In genomic region chr17:44910231-44911106, GRCh38 we compare ENCODE assay signal across 14 cellular contexts. TPM values are rescaled to one million over a fixed set of nuclear protein-coding genes. Genes with fewer than 3 reads are reported as not detected.
A peak's percentile ranks its signal among the peaks of the same experiment; 100 is the strongest.
DNase-seq lines count a peak whose midpoint lies in the region; ATAC-seq and TF ChIP-seq lines count a peak whose summit lies in the region.
"Had no signal": no experiment of that assay in that cellular context is flagged by ENCODE, and none has a peak within 500 bp of the region (broad histone marks: within the 10 kb centered on the region; RNA-seq: fewer than 3 reads in every experiment).

No MANE protein-coding gene starts in this region.

- H3K4me1 Mint-ChIP-seq in CD4-positive, alpha-beta T cell (ENCODE audit: low read depth) = no peaks in the 10 kb centered on the region
- peaks cover 45% of the 10 kb centered on the region for H3K4me1 Mint-ChIP-seq in HFFc6 (ENCODE audit: low read depth)
- H3K4me1 Mint-ChIP-seq in naive thymus-derived CD8-positive, alpha-beta T cell = peaks cover 7 to 12% (median 8%) of the 10 kb centered on the region in 4 donors
- H3K4me1 Mint-ChIP-seq: central memory CD8-positive, alpha-beta T cell had no signal

- peaks cover 0 to 11% (median 5%) of the 10 kb centered on the region in 3 donors for H3K4me1 ChIP-seq in gastroesophageal sphincter

- no peak for TF ChIP-seq POLR2A in gastroesophageal sphincter (IDR thresholded peaks at IDR 0.05)

- TF ChIP-seq EP300 in gastroesophageal sphincter (IDR thresholded peaks at IDR 0.05) = no peak

- no peaks in the 10 kb centered on the region for H3K9me3 Mint-ChIP-seq in CD4-positive, alpha-beta T cell
- no peaks in the 10 kb centered on the region for H3K9me3 Mint-ChIP-seq in HFFc6
- H3K9me3 Mint-ChIP-seq in naive thymus-derived CD8-positive, alpha-beta T cell = no peaks in the 10 kb centered on the region
- H3K9me3 Mint-ChIP-seq: activated naive CD4-positive, alpha-beta T cell treated with anti-CD3 and anti-CD28 coated beads, Interleukin-2, amount 50 U/mL, for 72 hours; central memory CD8-positive, alpha-beta T cell had no signal

- H3K4me3 Mint-ChIP-seq in CD4-positive, alpha-beta T cell = peak overlapping the region; percentile 42
- H3K4me3 Mint-ChIP-seq in HFFc6 = no peak overlapping the region
- peak overlapping the region in 8 of 10 donors; percentile 30 to 72 (median 48) for H3K4me3 Mint-ChIP-seq in naive thymus-derived CD8-positive, alpha-beta T cell
- H3K4me3 Mint-ChIP-seq: central memory CD8-positive, alpha-beta T cell had no signal

- WGBS in gastroesophageal sphincter (ENCODE audit: low coverage in 1 of 2), 2 donors = 93% methylated on average over 2 to 6 of the region's 13 CpGs

- no peak for DNase-seq in CD4-positive, alpha-beta T cell
- DNase-seq in HFFc6 (no peak), dorsolateral prefrontal cortex (peak in 5 of 10 donors; percentile 4 to 41 (median 26))
- no peak for DNase-seq in naive thymus-derived CD8-positive, alpha-beta T cell
- DNase-seq: NCI-H1417 treated with DMSO at 0.1 percent for 48 hours, NCI-H510A had no signal

- no peak for ATAC-seq in CD4-positive, alpha-beta T cell (ENCODE audit: poor library complexity)
- no peak for ATAC-seq in naive thymus-derived CD8-positive, alpha-beta T cell
- no peak for ATAC-seq in GM19328 (IDR thresholded peaks at IDR 0.05; ENCODE audit: unreplicated experiment)
- ATAC-seq in HG02798 (IDR thresholded peaks at IDR 0.05; ENCODE audit: poor library complexity, unreplicated experiment) = no peak
- ATAC-seq in HG03460 (IDR thresholded peaks at IDR 0.05; ENCODE audit: unreplicated experiment) = no peak
- ATAC-seq in gastroesophageal sphincter = no peak

- intact Hi-C loops in CD4-positive, alpha-beta T cell (cut with DNase I, micrococcal nuclease) = loop anchor here in 1 of 2 experiments (10.0 kb wide), 1 partner anchor 284 kb away; no protein-coding TSS in a partner anchor
- intact Hi-C loops in dorsolateral prefrontal cortex (cut with DNase I) = loop anchor here in 1 of 2 donors (10.0 kb wide), 1 partner anchor 294 kb away; no protein-coding TSS in a partner anchor

- CTCF ChIA-PET in CD4-positive, alpha-beta T cell (lab: Charles Lee) = interaction anchor here (1.0 to 1.5 kb wide), 3 partner anchors 11 to 189 kb away, joined by 3 read pairs; partner anchors contain the start of gene EFTUD2

- no peak overlapping the region for H3K27ac Mint-ChIP-seq in CD4-positive, alpha-beta T cell
- H3K27ac Mint-ChIP-seq in HFFc6 = peak overlapping the region; percentile 90
- H3K27ac Mint-ChIP-seq in naive thymus-derived CD8-positive, alpha-beta T cell = peak overlapping the region in 1 of 10 donors; percentile 11
- H3K27ac Mint-ChIP-seq: activated naive CD4-positive, alpha-beta T cell treated with anti-CD3 and anti-CD28 coated beads, Interleukin-2, amount 50 U/mL, for 72 hours had no signal

- H3K27me3 ChIP-seq in CD4-positive, alpha-beta T cell (ENCODE audit: control insufficient read depth, insufficient read depth, low read length) = peaks cover 14% of the 10 kb centered on the region
- H3K27me3 ChIP-seq in dorsolateral prefrontal cortex = peaks cover 0 to 33% (median 0%) of the 10 kb centered on the region in 45 donors
- peaks cover 25% of the 10 kb centered on the region for H3K27me3 ChIP-seq in gastroesophageal sphincter

- peak overlapping the region in 47 of 59 donors; percentile 3 to 66 (median 46) for H3K4me3 ChIP-seq in dorsolateral prefrontal cortex
- H3K4me3 ChIP-seq in gastroesophageal sphincter = no peak overlapping the region

- H3K27me3 Mint-ChIP-seq in CD4-positive, alpha-beta T cell = peaks cover 45% of the 10 kb centered on the region
- peaks cover 5% of the 10 kb centered on the region for H3K27me3 Mint-ChIP-seq in HFFc6 (ENCODE audit: insufficient read depth)
- peaks cover 15 to 75% (median 28%) of the 10 kb centered on the region in 5 donors for H3K27me3 Mint-ChIP-seq in naive thymus-derived CD8-positive, alpha-beta T cell

- no peaks in the 10 kb centered on the region for H3K9me3 ChIP-seq in CD4-positive, alpha-beta T cell (ENCODE audit: control insufficient read depth, low read length)
- H3K9me3 ChIP-seq in gastroesophageal sphincter = no peaks in the 10 kb centered on the region

- H3K27ac ChIP-seq in CD4-positive, alpha-beta T cell (ENCODE audit: low read depth, low read length) = no peak overlapping the region
- H3K27ac ChIP-seq in dorsolateral prefrontal cortex = peak overlapping the region in 15 of 59 donors; percentile 2 to 76 (median 35)
- H3K27ac ChIP-seq in gastroesophageal sphincter = no peak overlapping the region

- H3K36me3 ChIP-seq in gastroesophageal sphincter = no peaks in the 10 kb centered on the region

- POLR2A ChIA-PET in CD4-positive, alpha-beta T cell (lab: Charles Lee) = no interaction called here
- POLR2A ChIA-PET in naive thymus-derived CD8-positive, alpha-beta T cell (lab: Charles Lee) = interaction anchor here (0.6 to 1.2 kb wide), 2 partner anchors 11 to 91 kb away, joined by 3 to 5 read pairs; partner anchors contain the start of gene EFTUD2

- no peak for TF ChIP-seq CTCF in CD4-positive, alpha-beta T cell (IDR thresholded peaks at IDR 0.05)
- TF ChIP-seq CTCF in HFFc6 (IDR thresholded peaks at IDR 0.05) (no peak), dorsolateral prefrontal cortex (IDR thresholded peaks at IDR 0.05 in 54 of 56, conservative IDR thresholded peaks at IDR 0.05 in 2 of 56; ENCODE audit: low read depth in 1 of 56, partially characterized antibody in 56 of 56) (no peak), gastroesophageal sphincter (IDR thresholded peaks at IDR 0.05) (no peak)

- H3K36me3 Mint-ChIP-seq in CD4-positive, alpha-beta T cell (ENCODE audit: low read depth) = no peaks in the 10 kb centered on the region
- no peaks in the 10 kb centered on the region for H3K36me3 Mint-ChIP-seq in HFFc6 (ENCODE audit: low read depth)
- H3K36me3 Mint-ChIP-seq in naive thymus-derived CD8-positive, alpha-beta T cell = no peaks in the 10 kb centered on the region
- H3K36me3 Mint-ChIP-seq: activated naive CD4-positive, alpha-beta T cell treated with anti-CD3 and anti-CD28 coated beads, Interleukin-2, amount 50 U/mL, for 72 hours had no signal

RNA-seq across cellular contexts. Expression of gene GFAP, which starts 4.8 kb away (rescaled TPM):
- not detected for total RNA-seq in CD4-positive, alpha-beta T cell
- not detected for total RNA-seq in HFFc6 (2021; fragmentation: NEBNext Ultra II Directional; extraction: Animal tissue kit (Norgen Biotek cat#: 25700))
- total RNA-seq in dorsolateral prefrontal cortex = over 10,000 TPM in 24 of 120 experiments, 1,000 to 10,000 TPM in 96; 2,686 to 23,814 (median 7,188) TPM
- not detected for total RNA-seq in naive thymus-derived CD8-positive, alpha-beta T cell
- polyA plus RNA-seq in naive thymus-derived CD8-positive, alpha-beta T cell = under 1 TPM in 2 of 3 donors, not detected in 1; 0.06 to 0.24 TPM
- 1 to 10 TPM in 2 of 4 donors, under 1 TPM in 1, not detected in 1; 0.77 to 3.8 (median 1.1) TPM for total RNA-seq in gastroesophageal sphincter
- total RNA-seq: activated CD8-positive, alpha-beta memory T cell treated with anti-CD3 and anti-CD28 coated beads for 36 hours; activated naive CD4-positive, alpha-beta T cell treated with anti-CD3 and anti-CD28 coated beads, Interleukin-2, amount 50 U/mL, for 72 hours had no signal

RNA-seq across cellular contexts. Expression of gene EFTUD2, which starts 11.2 kb away (rescaled TPM):
- 100 to 1,000 TPM; 105 to 112 TPM for total RNA-seq in CD4-positive, alpha-beta T cell
- total RNA-seq in HFFc6 (2021; fragmentation: NEBNext Ultra II Directional; extraction: Animal tissue kit (Norgen Biotek cat#: 25700)) = 100 to 1,000 TPM; 117 to 129 (median 122) TPM
- total RNA-seq in dorsolateral prefrontal cortex = 100 to 1,000 TPM in 36 of 120 experiments, 10 to 100 TPM in 84; 50.3 to 123 (median 95.1) TPM
- 100 to 1,000 TPM; 101 to 113 TPM for total RNA-seq in naive thymus-derived CD8-positive, alpha-beta T cell
- 10 to 100 TPM; 57.0 to 79.0 (median 68.3) TPM for polyA plus RNA-seq in naive thymus-derived CD8-positive, alpha-beta T cell
- 10 to 100 TPM; 45.1 to 71.2 (median 57.8) TPM for total RNA-seq in gastroesophageal sphincter

RNA-seq across cellular contexts. Expression of gene KIF18B, which starts 37.1 kb away (rescaled TPM):
- total RNA-seq in CD4-positive, alpha-beta T cell = under 1 TPM; 0.05 to 0.08 TPM
- 10 to 100 TPM; 11.4 to 25.6 (median 24.1) TPM for total RNA-seq in HFFc6 (2021; fragmentation: NEBNext Ultra II Directional; extraction: Animal tissue kit (Norgen Biotek cat#: 25700))
- total RNA-seq in dorsolateral prefrontal cortex = 1 to 10 TPM in 5 of 120 experiments, under 1 TPM in 98, not detected in 17; 0.10 to 2.1 (median 0.33) TPM
- total RNA-seq in naive thymus-derived CD8-positive, alpha-beta T cell = not detected
- not detected for polyA plus RNA-seq in naive thymus-derived CD8-positive, alpha-beta T cell
- under 1 TPM in 3 of 4 donors, not detected in 1; 0.08 to 0.35 (median 0.27) TPM for total RNA-seq in gastroesophageal sphincter

RNA-seq across cellular contexts. Expression of gene C1QL1, which starts 57.6 kb away (rescaled TPM):
- not detected for total RNA-seq in CD4-positive, alpha-beta T cell
- total RNA-seq in HFFc6 (2021; fragmentation: NEBNext Ultra II Directional; extraction: Animal tissue kit (Norgen Biotek cat#: 25700)) = under 1 TPM in 5 of 6 experiments, not detected in 1; 0.19 to 0.36 (median 0.25) TPM
- 10 to 100 TPM in 118 of 120 experiments, 1 to 10 TPM in 2; 7.4 to 35.3 (median 19.6) TPM for total RNA-seq in dorsolateral prefrontal cortex
- not detected for total RNA-seq in naive thymus-derived CD8-positive, alpha-beta T cell
- polyA plus RNA-seq in naive thymus-derived CD8-positive, alpha-beta T cell = not detected
- total RNA-seq in gastroesophageal sphincter = 1 to 10 TPM; 4.1 to 7.1 (median 5.0) TPM
- total RNA-seq: mononuclear cell had no signal

Comparison
In these comparisons a context has a peak if more than half of its experiments do, and no peak if none do; other contexts are left out.
1. H3K4me3 ChIP-seq: peak in dorsolateral prefrontal cortex (47 of 59); none in gastroesophageal sphincter (0 of 2).
2. RNA of gene GFAP, which starts 4.8 kb away (total RNA-seq): 2,686 to 23,814 TPM in dorsolateral prefrontal cortex; 0.77 to 3.8 TPM in gastroesophageal sphincter, not detected in naive thymus-derived CD8-positive, alpha-beta T cell, not detected in CD4-positive, alpha-beta T cell and not detected in HFFc6; every median in the first group is over 100 times any median in the second.
3. RNA of gene KIF18B, which starts 37.1 kb away (total RNA-seq): 11.4 to 25.6 TPM in HFFc6; 0.10 to 2.1 TPM in dorsolateral prefrontal cortex, 0.08 to 0.35 TPM in gastroesophageal sphincter, 0.05 to 0.08 TPM in CD4-positive, alpha-beta T cell and not detected in naive thymus-derived CD8-positive, alpha-beta T cell; every median in the first group is over 4 times any median in the second.